Comparison of ENCODE assay signal across 2 cellular contexts in genomic region chr1:76876996-76877395, GRCh38. TPM values are rescaled to one million over a fixed set of nuclear protein-coding genes. Genes with fewer than 3 reads are reported as not detected.
"Had no signal": no experiment of that assay in that cellular context is flagged by ENCODE, and none has a peak within 500 bp of the region (broad histone marks: within the 10 kb centered on the region; RNA-seq: fewer than 3 reads in every experiment).

No MANE protein-coding gene starts in this region.

RNA-seq across cellular contexts. Expression of gene ST6GALNAC5, which starts 9.7 kb away (rescaled TPM):
- total RNA-seq: naive thymus-derived CD4-positive, alpha-beta T cell; subcutaneous adipose tissue had no signal
- polyA plus RNA-seq: naive thymus-derived CD4-positive, alpha-beta T cell had no signal
